In the genomic region with DNA sequence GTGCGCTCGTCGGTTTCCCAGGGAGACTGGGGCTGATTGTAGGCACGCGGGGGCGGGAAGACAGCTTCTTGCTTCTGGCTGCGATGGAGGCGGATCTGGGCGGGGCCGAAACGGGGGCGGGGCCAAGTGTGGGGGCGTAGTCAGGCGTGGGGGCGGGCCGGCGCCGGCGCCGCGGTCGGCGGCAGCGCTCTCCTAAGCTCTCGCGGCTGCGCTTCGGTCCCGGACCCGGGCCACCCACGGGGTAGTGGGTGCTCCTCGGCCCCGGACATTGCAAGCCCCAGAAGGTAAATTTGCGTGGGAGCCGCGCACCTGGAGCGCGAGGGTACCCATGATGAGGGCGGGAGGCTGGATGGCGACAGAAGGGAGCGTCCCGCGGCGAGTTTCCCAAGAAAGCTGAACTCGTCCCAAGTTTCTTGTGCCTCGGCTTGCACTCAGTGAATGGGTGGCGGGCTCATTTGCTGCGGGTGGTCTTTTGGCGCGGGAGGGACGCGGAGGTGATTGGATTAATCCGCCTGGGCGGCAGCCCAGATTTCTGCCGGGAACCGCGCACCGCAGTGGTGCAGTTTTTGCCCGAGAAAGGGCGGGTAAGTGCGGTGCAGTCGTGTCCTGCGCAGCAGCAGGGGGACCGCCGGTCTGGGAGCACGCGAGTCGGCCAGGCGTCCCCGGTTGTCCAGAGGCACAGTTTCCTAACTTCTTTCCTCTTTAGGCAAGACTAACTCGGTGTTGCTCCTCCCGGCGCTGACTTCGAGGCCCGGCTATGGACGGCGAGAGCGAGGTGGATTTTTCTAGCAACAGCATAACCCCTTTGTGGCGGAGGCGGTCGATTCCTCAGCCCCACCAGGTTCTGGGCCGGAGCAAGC, we compare ENCODE assay signal across 8 cellular contexts. TPM values are rescaled to one million over a fixed set of nuclear protein-coding genes. Genes with fewer than 3 reads are reported as not detected.
DNase-seq lines count a peak whose midpoint lies in the region; ATAC-seq and TF ChIP-seq lines count a peak whose summit lies in the region.

A gene with protein sequence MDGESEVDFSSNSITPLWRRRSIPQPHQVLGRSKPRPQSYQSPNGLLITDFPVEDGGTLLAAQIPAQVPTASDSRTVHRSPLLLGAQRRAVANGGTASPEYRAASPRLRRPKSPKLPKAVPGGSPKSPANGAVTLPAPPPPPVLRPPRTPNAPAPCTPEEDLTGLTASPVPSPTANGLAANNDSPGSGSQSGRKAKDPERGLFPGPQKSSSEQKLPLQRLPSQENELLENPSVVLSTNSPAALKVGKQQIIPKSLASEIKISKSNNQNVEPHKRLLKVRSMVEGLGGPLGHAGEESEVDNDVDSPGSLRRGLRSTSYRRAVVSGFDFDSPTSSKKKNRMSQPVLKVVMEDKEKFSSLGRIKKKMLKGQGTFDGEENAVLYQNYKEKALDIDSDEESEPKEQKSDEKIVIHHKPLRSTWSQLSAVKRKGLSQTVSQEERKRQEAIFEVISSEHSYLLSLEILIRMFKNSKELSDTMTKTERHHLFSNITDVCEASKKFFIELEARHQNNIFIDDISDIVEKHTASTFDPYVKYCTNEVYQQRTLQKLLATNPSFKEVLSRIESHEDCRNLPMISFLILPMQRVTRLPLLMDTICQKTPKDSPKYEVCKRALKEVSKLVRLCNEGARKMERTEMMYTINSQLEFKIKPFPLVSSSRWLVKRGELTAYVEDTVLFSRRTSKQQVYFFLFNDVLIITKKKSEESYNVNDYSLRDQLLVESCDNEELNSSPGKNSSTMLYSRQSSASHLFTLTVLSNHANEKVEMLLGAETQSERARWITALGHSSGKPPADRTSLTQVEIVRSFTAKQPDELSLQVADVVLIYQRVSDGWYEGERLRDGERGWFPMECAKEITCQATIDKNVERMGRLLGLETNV (plus strand): TSS at position 155 of the 860 bp plus-strand sequence. CDS start 603 bp downstream, at position 758.

- peak within 1 kb of the TSS; percentile 74 for H3K18ac ChIP-seq in trophoblast cell (ENCODE audit: low read length)

- H3K36me3 Mint-ChIP-seq in IgD-negative memory B cell, result no peaks in the 10 kb centered on the region
- no peaks in the 10 kb centered on the region for H3K36me3 Mint-ChIP-seq in activated naive CD8-positive, alpha-beta T cell

- H3K9ac ChIP-seq in trophoblast cell (ENCODE audit: low read length), result peak within 1 kb of the TSS; percentile 74

- no peak within 1 kb of the TSS for H3K23ac ChIP-seq in trophoblast cell (ENCODE audit: low read length)

- peaks cover 5 to 17% (median 15%) of the 10 kb centered on the region in 3 donors for H3K4me1 Mint-ChIP-seq in IgD-negative memory B cell
- peaks cover 18% of the 10 kb centered on the region for H3K4me1 Mint-ChIP-seq in activated naive CD8-positive, alpha-beta T cell (ENCODE audit: low read depth)

- ATAC-seq in GM21447 (IDR thresholded peaks at IDR 0.05; ENCODE audit: unreplicated experiment) (peak; percentile 67), SK-N-SH treated with all-trans-retinoic acid at 6 μM for 48 hours (peak; percentile 92)

- peak within 1 kb of the TSS; percentile 29 for H2BK5ac ChIP-seq in trophoblast cell (ENCODE audit: low read depth, low read length, poor library complexity)

- H3K79me1 ChIP-seq in trophoblast cell (ENCODE audit: low read length), result peaks cover 9% of the 10 kb centered on the region

- H3K4me3 ChIP-seq in cardiac muscle cell, result peak within 1 kb of the TSS; percentile 52
- peak within 1 kb of the TSS; percentile 84 for H3K4me3 ChIP-seq in trophoblast cell (ENCODE audit: low read depth, low read length)
- H3K4me3 ChIP-seq in tibial artery, result peak within 1 kb of the TSS; percentile 69 to 85

- peak within 1 kb of the TSS; percentile 71 for H3K4me2 ChIP-seq in trophoblast cell (ENCODE audit: low read length)

- peaks cover 54% of the 10 kb centered on the region for H3K27me3 Mint-ChIP-seq in IgD-negative memory B cell
- H3K27me3 Mint-ChIP-seq in activated naive CD8-positive, alpha-beta T cell, result peaks cover 45% of the 10 kb centered on the region

- peak within 1 kb of the TSS; percentile 42 for H4K91ac ChIP-seq in trophoblast cell (ENCODE audit: low read depth, low read length)

- no peak for TF ChIP-seq CTCF in cardiac muscle cell (IDR thresholded peaks at IDR 0.05; ENCODE audit: low read depth, low read length)
- no peak for TF ChIP-seq CTCF in tibial artery (IDR thresholded peaks at IDR 0.05)

- H2BK12ac ChIP-seq in trophoblast cell (ENCODE audit: low read length), result peak within 1 kb of the TSS; percentile 40

- no peak within 1 kb of the TSS for H3K27ac ChIP-seq in cardiac muscle cell
- no peak within 1 kb of the TSS for H3K27ac ChIP-seq in trophoblast cell (ENCODE audit: low read depth, low read length)
- H3K27ac ChIP-seq in tibial artery, result peak within 1 kb of the TSS; percentile 67 to 75

- H3K27ac Mint-ChIP-seq in IgD-negative memory B cell, result no peak within 1 kb of the TSS
- H3K27ac Mint-ChIP-seq in activated naive CD8-positive, alpha-beta T cell, result no peak within 1 kb of the TSS

- intact Hi-C loops in tibial artery (cut with DNase I; ENCODE audit: low total_unique reads), result no loop called here

- no peaks in the 10 kb centered on the region for H3K36me3 ChIP-seq in cardiac muscle cell
- no peaks in the 10 kb centered on the region for H3K36me3 ChIP-seq in trophoblast cell (ENCODE audit: control insufficient read depth in 1 of 2, insufficient read depth in 2 of 2, low read length in 2 of 2)
- no peaks in the 10 kb centered on the region for H3K36me3 ChIP-seq in tibial artery

- H3K4ac ChIP-seq in trophoblast cell (ENCODE audit: low read depth, low read length), result peak within 1 kb of the TSS; percentile 24

- H4K8ac ChIP-seq in trophoblast cell (ENCODE audit: low read depth, low read length), result peak within 1 kb of the TSS; percentile 39

- DNase-seq in CMK (ENCODE audit: low read depth) (peak; percentile 26), cardiac muscle cell (ENCODE audit: low read depth in 1 of 2, low spot score in 1 of 2) (peak; percentile 79 to 85), trophoblast cell (peak; percentile 52 to 54), tibial artery (peak; percentile 83 to 92)

- H2BK120ac ChIP-seq in trophoblast cell (ENCODE audit: insufficient read depth, low read length, poor library complexity), result peak within 1 kb of the TSS; percentile 10

- H3K79me2 ChIP-seq in trophoblast cell (ENCODE audit: control insufficient read depth, insufficient read depth, low read length, poor library complexity), result peaks cover 5% of the 10 kb centered on the region

- H3K9me3 Mint-ChIP-seq in IgD-negative memory B cell, result peaks cover 0 to 2% (median 0%) of the 10 kb centered on the region in 3 donors
- no peaks in the 10 kb centered on the region for H3K9me3 Mint-ChIP-seq in activated naive CD8-positive, alpha-beta T cell (ENCODE audit: low read depth)

- no CpG with 5 or more reads among the region's 82 CpGs for WGBS in trophoblast cell (ENCODE audit: extremely low coverage, insufficient coverage, insufficient read length)

- H2AFZ ChIP-seq in trophoblast cell (ENCODE audit: insufficient read depth, low read length, poor library complexity), result peak within 1 kb of the TSS; percentile 86

- H4K12ac ChIP-seq in trophoblast cell (ENCODE audit: low read depth, low read length), result peak within 1 kb of the TSS; percentile 55

- no peak within 1 kb of the TSS for H2AK5ac ChIP-seq in trophoblast cell (ENCODE audit: low read length)

- H3K4me3 Mint-ChIP-seq in IgD-negative memory B cell, result peak within 1 kb of the TSS; percentile 78 to 90 (median 83)
- peak within 1 kb of the TSS; percentile 83 for H3K4me3 Mint-ChIP-seq in activated naive CD8-positive, alpha-beta T cell

- peak within 1 kb of the TSS; percentile 62 for H3K14ac ChIP-seq in trophoblast cell (ENCODE audit: low read length)

- H3K9me3 ChIP-seq in cardiac muscle cell (ENCODE audit: low read depth) (no peaks in the 10 kb centered on the region), trophoblast cell (ENCODE audit: insufficient read depth, low read depth, low read length) (no peaks in the 10 kb centered on the region), tibial artery (no peaks in the 10 kb centered on the region)

- H3K4me1 ChIP-seq in cardiac muscle cell (ENCODE audit: low read depth), result peaks cover 6% of the 10 kb centered on the region
- H3K4me1 ChIP-seq in trophoblast cell (ENCODE audit: control insufficient read depth in 1 of 2, insufficient read depth in 2 of 2, low read length in 2 of 2), result peaks cover 5 to 8% of the 10 kb centered on the region in 2 experiments
- H3K4me1 ChIP-seq in tibial artery, result peaks cover 0 to 35% (median 9%) of the 10 kb centered on the region in 4 donors

- H3K27me3 ChIP-seq in cardiac muscle cell (peaks cover 32% of the 10 kb centered on the region), trophoblast cell (ENCODE audit: insufficient read depth, low read length) (peaks cover 7% of the 10 kb centered on the region), tibial artery (no peaks in the 10 kb centered on the region)

TF ChIP-seq in SK-N-SH treated with all-trans-retinoic acid at 6 μM for 48 hours, 23 proteins besides CTCF, POLR2A, EP300 and RAD21 (continues in another document):
- TF ChIP-seq OSR1 (CRISPR knock-in tag; IDR thresholded peaks at IDR 0.05) (no peak), ISL1 (CRISPR knock-in tag; IDR thresholded peaks at IDR 0.05) (no peak), PPARA (CRISPR knock-in tag; IDR thresholded peaks at IDR 0.05; ENCODE audit: borderline replicate concordance) (no peak), ZNF70 (CRISPR knock-in tag; IDR thresholded peaks at IDR 0.05) (no peak), GLIS3 (CRISPR knock-in tag; IDR thresholded peaks at IDR 0.05) (no peak), SNAI2 (CRISPR knock-in tag; IDR thresholded peaks at IDR 0.05) (no peak)
- TF ChIP-seq, protein P1, sequence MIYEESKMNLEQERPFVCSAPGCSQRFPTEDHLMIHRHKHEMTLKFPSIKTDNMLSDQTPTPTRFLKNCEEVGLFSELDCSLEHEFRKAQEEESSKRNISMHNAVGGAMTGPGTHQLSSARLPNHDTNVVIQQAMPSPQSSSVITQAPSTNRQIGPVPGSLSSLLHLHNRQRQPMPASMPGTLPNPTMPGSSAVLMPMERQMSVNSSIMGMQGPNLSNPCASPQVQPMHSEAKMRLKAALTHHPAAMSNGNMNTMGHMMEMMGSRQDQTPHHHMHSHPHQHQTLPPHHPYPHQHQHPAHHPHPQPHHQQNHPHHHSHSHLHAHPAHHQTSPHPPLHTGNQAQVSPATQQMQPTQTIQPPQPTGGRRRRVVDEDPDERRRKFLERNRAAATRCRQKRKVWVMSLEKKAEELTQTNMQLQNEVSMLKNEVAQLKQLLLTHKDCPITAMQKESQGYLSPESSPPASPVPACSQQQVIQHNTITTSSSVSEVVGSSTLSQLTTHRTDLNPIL (CRISPR knock-in tag; IDR thresholded peaks at IDR 0.05; ENCODE audit: low read depth), result no peak

RNA-seq across cellular contexts. Expression of the gene that starts here (rescaled TPM):
- 0.11 TPM for polyA plus RNA-seq in IgD-negative memory B cell
- total RNA-seq in cardiac muscle cell, result 4.0 and 4.2 TPM in 2 replicates
- 2.9 and 3.4 TPM in 2 replicates for polyA plus RNA-seq in cardiac muscle cell
- polyA plus RNA-seq in trophoblast cell (2013), result 3.1 and 3.4 TPM in 2 replicates

Comparison
In these comparisons a context has a peak if more than half of its experiments do, and no peak if none do; other contexts are left out.
1. DNase-seq: peak in every context shown above with its lines; median percentile 88 in tibial artery; 82 in cardiac muscle cell; 53 in trophoblast cell; 26 in CMK.
2. H3K27ac ChIP-seq: peak in tibial artery (2 of 2); none in cardiac muscle cell (single experiment) and trophoblast cell (single experiment).
3. Peak in every context shown above with its lines, with median percentiles within 50 percentile points of each other: H3K4me3 ChIP-seq.